In the genomic region with DNA sequence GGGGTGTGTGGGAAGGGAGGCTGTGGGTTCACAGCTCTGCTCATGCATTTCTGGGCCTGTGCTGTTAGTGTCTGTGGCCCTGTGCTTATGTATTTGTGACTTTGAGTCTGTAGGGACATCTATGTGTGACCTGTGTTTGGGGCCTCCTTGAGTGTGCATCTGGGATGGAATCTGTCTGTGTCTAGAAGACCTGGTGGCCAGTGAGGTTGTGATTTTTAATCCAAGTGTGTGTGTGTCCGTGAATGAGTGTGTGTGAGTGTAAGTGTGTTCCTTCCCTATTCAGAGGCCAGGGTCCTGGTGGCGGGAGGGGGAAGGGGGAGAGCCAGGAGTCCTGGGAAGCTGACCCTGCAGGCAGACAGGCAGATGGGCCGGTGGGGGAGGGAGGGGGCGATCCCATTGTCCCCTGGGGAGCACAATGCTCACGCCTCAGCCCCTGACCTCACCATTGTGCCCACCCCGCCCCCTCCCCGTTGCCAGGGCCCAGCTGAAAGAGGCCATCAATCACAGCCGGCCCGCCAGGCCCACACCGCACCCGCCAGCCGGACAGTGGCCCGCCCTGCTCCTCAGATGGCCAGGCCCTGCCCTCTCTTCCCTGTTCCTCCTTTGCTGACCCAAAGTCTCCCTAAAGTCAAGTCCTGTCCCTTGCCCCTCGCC, we compare ENCODE assay signal across 15 cellular contexts. TPM values are rescaled to one million over a fixed set of nuclear protein-coding genes. Genes with fewer than 3 reads are reported as not detected.
DNase-seq lines count a peak whose midpoint lies in the region; ATAC-seq and TF ChIP-seq lines count a peak whose summit lies in the region.
"Had no signal": no experiment of that assay in that cellular context is flagged by ENCODE, and none has a peak within 500 bp of the region (broad histone marks: within the 10 kb centered on the region; RNA-seq: fewer than 3 reads in every experiment).

No MANE protein-coding gene starts in this region.

- intact Hi-C loops in activated B cell treated with CpG ODN at 0.5 μM for 24 hours (cut with micrococcal nuclease), result loop anchor here (10.0 kb wide), 1 partner anchor 390 kb away; no protein-coding TSS in a partner anchor

- no peaks in the 10 kb centered on the region for H3K27me3 Mint-ChIP-seq in T-helper 1 cell treated with Interleukin-12 subunit alpha and Interleukin-12 subunit beta and Interleukin-4 antibody, amounts not matched to agents 30 μg/mL and 1 μg/mL, for 36 hours (ENCODE audit: low read depth)
- H3K27me3 Mint-ChIP-seq in activated B cell treated with CpG ODN at 0.5 μM for 24 hours, result no peaks in the 10 kb centered on the region

- ATAC-seq in activated B cell treated with CpG ODN at 0.5 μM for 24 hours (ENCODE audit: low read depth) (no peak), GM21529 (IDR thresholded peaks at IDR 0.05; ENCODE audit: unreplicated experiment) (no peak)
- ATAC-seq: gastrocnemius medialis had no signal

- no peaks in the 10 kb centered on the region for H3K36me3 Mint-ChIP-seq in T-helper 1 cell treated with Interleukin-12 subunit alpha and Interleukin-12 subunit beta and Interleukin-4 antibody, amounts not matched to agents 30 μg/mL and 1 μg/mL, for 36 hours (ENCODE audit: low read depth)
- no peaks in the 10 kb centered on the region for H3K36me3 Mint-ChIP-seq in activated B cell treated with CpG ODN at 0.5 μM for 24 hours (ENCODE audit: low read depth)

- DNase-seq in T-helper 1 cell (no peak), activated B cell treated with CpG ODN at 0.5 μM for 24 hours (no peak), islet precursor cell (peak; percentile 56), retina (peak; percentile 87), foreskin fibroblast (no peak), mucosa of gallbladder (ENCODE audit: low spot score) (no peak)
- DNase-seq: activated CD8-positive, alpha-beta memory T cell treated with anti-CD3 and anti-CD28 coated beads for 24 hours; activated naive CD4-positive, alpha-beta T cell; NK-92 treated with Interleukin-12 subunit alpha and Interleukin-12 subunit beta, amount 100 ng/mL, for 24 hours; SIG-M5; stimulated activated CD4-positive, alpha-beta T cell treated with anti-CD3 and anti-CD28 coated beads, Interleukin-2, amount 100 ng/mL, for 48 hours had no signal

- H3K9me3 Mint-ChIP-seq in T-helper 1 cell treated with Interleukin-12 subunit alpha and Interleukin-12 subunit beta and Interleukin-4 antibody, amounts not matched to agents 30 μg/mL and 1 μg/mL, for 36 hours, result no peaks in the 10 kb centered on the region
- H3K9me3 Mint-ChIP-seq in activated B cell treated with CpG ODN at 0.5 μM for 24 hours, result no peaks in the 10 kb centered on the region

- H3K27ac Mint-ChIP-seq in T-helper 1 cell treated with Interleukin-12 subunit alpha and Interleukin-12 subunit beta and Interleukin-4 antibody, amounts not matched to agents 30 μg/mL and 1 μg/mL, for 36 hours, result peak overlapping the region; percentile 41
- H3K27ac Mint-ChIP-seq in activated B cell treated with CpG ODN at 0.5 μM for 24 hours, result peak overlapping the region; percentile 22

- H3K4me1 Mint-ChIP-seq in T-helper 1 cell treated with Interleukin-12 subunit alpha and Interleukin-12 subunit beta and Interleukin-4 antibody, amounts not matched to agents 30 μg/mL and 1 μg/mL, for 36 hours (ENCODE audit: low read depth), result peaks cover 29% of the 10 kb centered on the region
- peaks cover 38% of the 10 kb centered on the region for H3K4me1 Mint-ChIP-seq in activated B cell treated with CpG ODN at 0.5 μM for 24 hours

- POLR2A ChIA-PET in activated B cell treated with CpG ODN at 0.5 μM for 24 hours (lab: Charles Lee), result no interaction called here

- CTCF ChIA-PET in activated B cell treated with CpG ODN at 0.5 μM for 24 hours (lab: Charles Lee), result no interaction called here

- no peak for TF ChIP-seq CTCF in activated B cell treated with CpG ODN at 0.5 μM for 24 hours (IDR thresholded peaks at IDR 0.05)
- TF ChIP-seq CTCF in foreskin fibroblast (IDR thresholded peaks at IDR 0.05; ENCODE audit: low read depth, low read length), result no peak

- H3K4me3 ChIP-seq in foreskin fibroblast (ENCODE audit: low read depth in 1 of 2, low read length in 2 of 2), result no peak overlapping the region
- H3K4me3 ChIP-seq: gastrocnemius medialis, right atrium auricular region had no signal

- H3K4me3 Mint-ChIP-seq in T-helper 1 cell treated with Interleukin-12 subunit alpha and Interleukin-12 subunit beta and Interleukin-4 antibody, amounts not matched to agents 30 μg/mL and 1 μg/mL, for 36 hours, result no peak overlapping the region
- no peak overlapping the region for H3K4me3 Mint-ChIP-seq in activated B cell treated with CpG ODN at 0.5 μM for 24 hours

RNA-seq across cellular contexts. Expression of a gene that starts 19.6 kb away (rescaled TPM):
- 7.8 and 12.6 TPM in 2 replicates for total RNA-seq in activated B cell treated with CpG ODN at 0.5 μM for 24 hours
- 22.1 TPM for total RNA-seq in mucosa of gallbladder

Comparison
In these comparisons a context has a peak if more than half of its experiments do, and no peak if none do; other contexts are left out.
1. DNase-seq: peak in islet precursor cell (single experiment) and retina (single experiment); none in T-helper 1 cell (0 of 5), activated B cell treated with CpG ODN at 0.5 μM for 24 hours (single experiment), foreskin fibroblast (0 of 2) and mucosa of gallbladder (single experiment).